In genomic region chr17:64326420-64327054, GRCh38 we compare ENCODE assay signal across 9 cellular contexts.
DNase-seq lines count a peak whose midpoint lies in the region; ATAC-seq and TF ChIP-seq lines count a peak whose summit lies in the region.
"Had no signal": no experiment of that assay in that cellular context is flagged by ENCODE, and none has a peak within 500 bp of the region (broad histone marks: within the 10 kb centered on the region; RNA-seq: fewer than 3 reads in every experiment).

No MANE protein-coding gene starts in this region.

- H3K4me1 ChIP-seq in Loucy (ENCODE audit: insufficient read depth, low read length, poor library complexity, severe bottlenecking) (peaks cover 20% of the 10 kb centered on the region), thyroid gland (peaks cover 10 to 53% of the 10 kb centered on the region in 2 donors)

- peak overlapping the region; percentile 56 for H3K4me2 ChIP-seq in Loucy (ENCODE audit: low read depth, low read length, poor library complexity, severe bottlenecking)

- no peaks in the 10 kb centered on the region for H3F3A ChIP-seq in Loucy (ENCODE audit: low read depth)

- no peaks in the 10 kb centered on the region for H4K20me1 ChIP-seq in Loucy (ENCODE audit: insufficient read depth, low read length, poor library complexity, severe bottlenecking)

- WGBS in thyroid gland, 2 donors, result 27 to 58% methylated on average over 7 of the region's 7 CpGs

- H3K9ac ChIP-seq in Loucy (ENCODE audit: low read depth, low read length, poor library complexity, severe bottlenecking), result peak overlapping the region; percentile 4

- intact Hi-C loops in thyroid gland (cut with DNase I), result no loop called here

- H3K79me2 ChIP-seq in Loucy (ENCODE audit: insufficient read depth, low read length), result no peaks in the 10 kb centered on the region

- peak overlapping the region in 2 of 3 donors; percentile 47 to 54 for H3K27ac ChIP-seq in thyroid gland

- peak; percentile 70 for ATAC-seq in left lobe of liver
- ATAC-seq in HG03159 (IDR thresholded peaks at IDR 0.05; ENCODE audit: unreplicated experiment), result no peak

- DNase-seq in amniotic epithelial cell (ENCODE audit: low read depth) (peak; percentile 72), left lobe of liver (ENCODE audit: low spot score) (peak; percentile 63), thyroid gland (peak; percentile 54 to 64), T-helper 2 cell (no peak), NCI-H1930 (lab: John Stamatoyannopoulos, UW) (no peak), activated gamma-delta T cell treated with Interleukin-2 at 50 U/mL for 16 hours (no peak)
- DNase-seq: NCI-H2171 treated with DMSO at 0.1 percent for 48 hours had no signal

- no peak overlapping the region for H2AFZ ChIP-seq in Loucy (ENCODE audit: low read length)

- H3K4me3 ChIP-seq in Loucy (ENCODE audit: low read length, poor library complexity, severe bottlenecking), result peak overlapping the region; percentile 23
- no peak overlapping the region for H3K4me3 ChIP-seq in thyroid gland (replicated peaks in 1 of 3)

- H3K27me3 ChIP-seq in Loucy (ENCODE audit: insufficient read depth, low read length, poor library complexity, severe bottlenecking) (no peaks in the 10 kb centered on the region), thyroid gland (no peaks in the 10 kb centered on the region)

- peak in 1 of 2 donors; percentile 8 for TF ChIP-seq POLR2A in thyroid gland (IDR thresholded peaks at IDR 0.05)

- peaks cover 28% of the 10 kb centered on the region; the same call in 1 of the 2 replicates for H3K36me3 ChIP-seq in Loucy (ENCODE audit: insufficient read depth, low read length)
- no peaks in the 10 kb centered on the region for H3K36me3 ChIP-seq in thyroid gland

- H3K9me3 ChIP-seq in Loucy (ENCODE audit: insufficient read depth, low read depth, low read length) (no peaks in the 10 kb centered on the region), thyroid gland (no peaks in the 10 kb centered on the region)

- H3K9me2 ChIP-seq in Loucy (replicated peaks; ENCODE audit: low read depth, low read length), result no peaks in the 10 kb centered on the region

- TF ChIP-seq CTCF in Loucy (conservative IDR thresholded peaks at IDR 0.05; ENCODE audit: low read length) (no peak), thyroid gland (IDR thresholded peaks at IDR 0.05) (no peak)

Comparison
In these comparisons a context has a peak if more than half of its experiments do, and no peak if none do; other contexts are left out.
1. DNase-seq: peak in amniotic epithelial cell (single experiment), left lobe of liver (single experiment) and thyroid gland (2 of 2); none in T-helper 2 cell (0 of 5), NCI-H1930 (0 of 2) and activated gamma-delta T cell treated with Interleukin-2 at 50 U/mL for 16 hours (single experiment).